4 cellular contexts compared by ENCODE assay signal in the genomic region with DNA sequence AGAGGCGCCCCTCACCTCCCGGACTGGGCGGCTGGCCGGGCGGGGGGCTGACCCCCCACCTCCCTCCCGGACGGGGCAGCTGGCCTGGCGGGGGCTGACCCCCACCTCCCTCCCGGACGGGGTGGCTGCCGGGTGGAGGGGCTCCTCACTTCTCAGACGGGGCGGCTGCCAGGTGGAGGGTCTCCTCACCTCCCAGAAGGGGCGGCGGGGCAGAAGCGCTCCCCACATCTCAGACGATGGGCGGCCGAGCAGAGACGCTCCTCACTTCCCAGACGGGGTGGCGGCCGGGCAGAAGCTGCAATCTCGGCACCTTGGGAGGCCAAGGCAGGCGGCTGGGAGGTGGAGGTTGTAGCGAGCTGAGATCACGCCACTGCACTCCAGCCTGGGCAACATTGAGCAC. TPM values are rescaled to one million over a fixed set of nuclear protein-coding genes. Genes with fewer than 3 reads are reported as not detected.
"Had no signal": no experiment of that assay in that cellular context is flagged by ENCODE, and none has a peak within 500 bp of the region (broad histone marks: within the 10 kb centered on the region; RNA-seq: fewer than 3 reads in every experiment).

No MANE protein-coding gene starts in this region.

RNA-seq across cellular contexts. Expression of gene PRAMEF33, which starts 4.6 kb away (rescaled TPM):
- total RNA-seq: LHCN-M2, M059J, MCF 10A, NCI-H460 had no signal

RNA-seq across cellular contexts. Expression of gene PRAMEF8, which starts 13.8 kb away (rescaled TPM):
- total RNA-seq: LHCN-M2, M059J, MCF 10A, NCI-H460 had no signal

RNA-seq across cellular contexts. Expression of gene PRAMEF15, which starts 16.7 kb away (rescaled TPM):
- total RNA-seq: LHCN-M2, M059J, MCF 10A, NCI-H460 had no signal

RNA-seq across cellular contexts. Expression of gene PRAMEF5, which starts 44.7 kb away (rescaled TPM):
- total RNA-seq: LHCN-M2, M059J, MCF 10A, NCI-H460 had no signal

RNA-seq across cellular contexts. Expression of gene PRAMEF14, which starts 48.2 kb away (rescaled TPM):
- total RNA-seq: LHCN-M2, M059J, MCF 10A, NCI-H460 had no signal
